1 cellular context compared by ENCODE assay signal in the genomic region with DNA sequence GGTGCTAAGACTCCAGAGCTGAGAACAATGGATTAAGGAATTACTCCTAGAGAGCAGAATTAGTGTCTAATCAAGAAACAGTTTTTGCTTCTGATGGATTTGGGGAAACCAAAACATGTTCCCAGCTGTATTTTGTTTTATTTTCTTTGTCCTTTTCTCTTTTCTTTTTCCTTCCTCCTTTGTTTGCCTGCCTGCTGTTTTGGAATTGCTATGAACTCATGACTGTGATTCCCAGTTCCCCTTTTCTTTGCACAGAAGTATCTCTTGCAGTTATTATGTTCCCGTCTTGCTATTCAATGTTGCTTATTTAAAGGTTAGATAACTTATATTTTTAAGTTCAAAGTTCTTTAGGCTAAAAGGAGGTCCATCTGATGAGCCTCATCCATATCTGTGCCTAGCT.
TF ChIP-seq lines count a peak whose summit lies in the region.

No MANE protein-coding gene starts in this region.

TF ChIP-seq in GM23338, 12 proteins besides CTCF, POLR2A, EP300 and RAD21 (continued from another document):
- TF ChIP-seq CREB1 (CRISPR knock-in tag; IDR thresholded peaks at IDR 0.05; ENCODE audit: low read depth) (no peak), STAT1 (IDR thresholded peaks at IDR 0.05; ENCODE audit: unreplicated experiment) (no peak)
- TF ChIP-seq, protein P1, sequence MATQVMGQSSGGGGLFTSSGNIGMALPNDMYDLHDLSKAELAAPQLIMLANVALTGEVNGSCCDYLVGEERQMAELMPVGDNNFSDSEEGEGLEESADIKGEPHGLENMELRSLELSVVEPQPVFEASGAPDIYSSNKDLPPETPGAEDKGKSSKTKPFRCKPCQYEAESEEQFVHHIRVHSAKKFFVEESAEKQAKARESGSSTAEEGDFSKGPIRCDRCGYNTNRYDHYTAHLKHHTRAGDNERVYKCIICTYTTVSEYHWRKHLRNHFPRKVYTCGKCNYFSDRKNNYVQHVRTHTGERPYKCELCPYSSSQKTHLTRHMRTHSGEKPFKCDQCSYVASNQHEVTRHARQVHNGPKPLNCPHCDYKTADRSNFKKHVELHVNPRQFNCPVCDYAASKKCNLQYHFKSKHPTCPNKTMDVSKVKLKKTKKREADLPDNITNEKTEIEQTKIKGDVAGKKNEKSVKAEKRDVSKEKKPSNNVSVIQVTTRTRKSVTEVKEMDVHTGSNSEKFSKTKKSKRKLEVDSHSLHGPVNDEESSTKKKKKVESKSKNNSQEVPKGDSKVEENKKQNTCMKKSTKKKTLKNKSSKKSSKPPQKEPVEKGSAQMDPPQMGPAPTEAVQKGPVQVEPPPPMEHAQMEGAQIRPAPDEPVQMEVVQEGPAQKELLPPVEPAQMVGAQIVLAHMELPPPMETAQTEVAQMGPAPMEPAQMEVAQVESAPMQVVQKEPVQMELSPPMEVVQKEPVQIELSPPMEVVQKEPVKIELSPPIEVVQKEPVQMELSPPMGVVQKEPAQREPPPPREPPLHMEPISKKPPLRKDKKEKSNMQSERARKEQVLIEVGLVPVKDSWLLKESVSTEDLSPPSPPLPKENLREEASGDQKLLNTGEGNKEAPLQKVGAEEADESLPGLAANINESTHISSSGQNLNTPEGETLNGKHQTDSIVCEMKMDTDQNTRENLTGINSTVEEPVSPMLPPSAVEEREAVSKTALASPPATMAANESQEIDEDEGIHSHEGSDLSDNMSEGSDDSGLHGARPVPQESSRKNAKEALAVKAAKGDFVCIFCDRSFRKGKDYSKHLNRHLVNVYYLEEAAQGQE (IDR thresholded peaks at IDR 0.05; ENCODE audit: unreplicated experiment), result no peak
- TF ChIP-seq, protein P2, sequence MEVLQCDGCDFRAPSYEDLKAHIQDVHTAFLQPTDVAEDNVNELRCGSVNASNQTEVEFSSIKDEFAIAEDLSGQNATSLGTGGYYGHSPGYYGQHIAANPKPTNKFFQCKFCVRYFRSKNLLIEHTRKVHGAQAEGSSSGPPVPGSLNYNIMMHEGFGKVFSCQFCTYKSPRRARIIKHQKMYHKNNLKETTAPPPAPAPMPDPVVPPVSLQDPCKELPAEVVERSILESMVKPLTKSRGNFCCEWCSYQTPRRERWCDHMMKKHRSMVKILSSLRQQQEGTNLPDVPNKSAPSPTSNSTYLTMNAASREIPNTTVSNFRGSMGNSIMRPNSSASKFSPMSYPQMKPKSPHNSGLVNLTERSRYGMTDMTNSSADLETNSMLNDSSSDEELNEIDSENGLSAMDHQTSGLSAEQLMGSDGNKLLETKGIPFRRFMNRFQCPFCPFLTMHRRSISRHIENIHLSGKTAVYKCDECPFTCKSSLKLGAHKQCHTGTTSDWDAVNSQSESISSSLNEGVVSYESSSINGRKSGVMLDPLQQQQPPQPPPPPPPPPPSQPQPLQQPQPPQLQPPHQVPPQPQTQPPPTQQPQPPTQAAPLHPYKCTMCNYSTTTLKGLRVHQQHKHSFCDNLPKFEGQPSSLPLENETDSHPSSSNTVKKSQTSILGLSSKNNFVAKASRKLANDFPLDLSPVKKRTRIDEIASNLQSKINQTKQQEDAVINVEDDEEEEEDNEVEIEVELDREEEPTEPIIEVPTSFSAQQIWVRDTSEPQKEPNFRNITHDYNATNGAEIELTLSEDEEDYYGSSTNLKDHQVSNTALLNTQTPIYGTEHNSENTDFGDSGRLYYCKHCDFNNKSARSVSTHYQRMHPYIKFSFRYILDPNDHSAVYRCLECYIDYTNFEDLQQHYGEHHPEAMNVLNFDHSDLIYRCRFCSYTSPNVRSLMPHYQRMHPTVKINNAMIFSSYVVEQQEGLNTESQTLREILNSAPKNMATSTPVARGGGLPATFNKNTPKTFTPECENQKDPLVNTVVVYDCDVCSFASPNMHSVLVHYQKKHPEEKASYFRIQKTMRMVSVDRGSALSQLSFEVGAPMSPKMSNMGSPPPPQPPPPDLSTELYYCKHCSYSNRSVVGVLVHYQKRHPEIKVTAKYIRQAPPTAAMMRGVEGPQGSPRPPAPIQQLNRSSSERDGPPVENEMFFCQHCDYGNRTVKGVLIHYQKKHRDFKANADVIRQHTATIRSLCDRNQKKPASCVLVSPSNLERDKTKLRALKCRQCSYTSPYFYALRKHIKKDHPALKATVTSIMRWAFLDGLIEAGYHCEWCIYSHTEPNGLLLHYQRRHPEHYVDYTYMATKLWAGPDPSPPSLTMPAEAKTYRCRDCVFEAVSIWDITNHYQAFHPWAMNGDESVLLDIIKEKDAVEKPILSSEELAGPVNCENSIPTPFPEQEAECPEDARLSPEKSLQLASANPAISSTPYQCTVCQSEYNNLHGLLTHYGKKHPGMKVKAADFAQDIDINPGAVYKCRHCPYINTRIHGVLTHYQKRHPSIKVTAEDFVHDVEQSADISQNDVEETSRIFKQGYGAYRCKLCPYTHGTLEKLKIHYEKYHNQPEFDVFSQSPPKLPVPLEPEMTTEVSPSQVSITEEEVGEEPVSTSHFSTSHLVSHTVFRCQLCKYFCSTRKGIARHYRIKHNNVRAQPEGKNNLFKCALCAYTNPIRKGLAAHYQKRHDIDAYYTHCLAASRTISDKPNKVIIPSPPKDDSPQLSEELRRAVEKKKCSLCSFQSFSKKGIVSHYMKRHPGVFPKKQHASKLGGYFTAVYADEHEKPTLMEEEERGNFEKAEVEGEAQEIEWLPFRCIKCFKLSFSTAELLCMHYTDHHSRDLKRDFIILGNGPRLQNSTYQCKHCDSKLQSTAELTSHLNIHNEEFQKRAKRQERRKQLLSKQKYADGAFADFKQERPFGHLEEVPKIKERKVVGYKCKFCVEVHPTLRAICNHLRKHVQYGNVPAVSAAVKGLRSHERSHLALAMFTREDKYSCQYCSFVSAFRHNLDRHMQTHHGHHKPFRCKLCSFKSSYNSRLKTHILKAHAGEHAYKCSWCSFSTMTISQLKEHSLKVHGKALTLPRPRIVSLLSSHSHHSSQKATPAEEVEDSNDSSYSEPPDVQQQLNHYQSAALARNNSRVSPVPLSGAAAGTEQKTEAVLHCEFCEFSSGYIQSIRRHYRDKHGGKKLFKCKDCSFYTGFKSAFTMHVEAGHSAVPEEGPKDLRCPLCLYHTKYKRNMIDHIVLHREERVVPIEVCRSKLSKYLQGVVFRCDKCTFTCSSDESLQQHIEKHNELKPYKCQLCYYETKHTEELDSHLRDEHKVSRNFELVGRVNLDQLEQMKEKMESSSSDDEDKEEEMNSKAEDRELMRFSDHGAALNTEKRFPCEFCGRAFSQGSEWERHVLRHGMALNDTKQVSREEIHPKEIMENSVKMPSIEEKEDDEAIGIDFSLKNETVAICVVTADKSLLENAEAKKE (CRISPR knock-in tag; IDR thresholded peaks at IDR 0.05), result no peak
